In genomic region chr7:322708-323111, GRCh38 we compare ENCODE assay signal across 10 cellular contexts. TPM values are rescaled to one million over a fixed set of nuclear protein-coding genes. Genes with fewer than 3 reads are reported as not detected.
"Had no signal": no experiment of that assay in that cellular context is flagged by ENCODE, and none has a peak within 500 bp of the region (broad histone marks: within the 10 kb centered on the region; RNA-seq: fewer than 3 reads in every experiment).

No MANE protein-coding gene starts in this region.

- H3K4me1 Mint-ChIP-seq: activated naive CD8-positive, alpha-beta T cell treated with anti-CD3 and anti-CD28 coated beads, Interleukin-2, amount 10 ng/mL, durations not matched to agents 7 days and 5 days; stimulated activated memory B cell treated with anti-CD40 and anti-IgM and Interleukin-4, amounts not matched to agents 10 μg/mL and 1 μg/mL and 100 μg/mL, for 72 hours had no signal

- H3K27ac Mint-ChIP-seq: activated CD4-positive, alpha-beta memory T cell treated with anti-CD3 and anti-CD28 coated beads for 36 hours; activated naive CD8-positive, alpha-beta T cell treated with anti-CD3 and anti-CD28 coated beads, Interleukin-2, amount 10 ng/mL, durations not matched to agents 7 days and 5 days; stimulated activated memory B cell treated with anti-CD40 and anti-IgM and Interleukin-4, amounts not matched to agents 10 μg/mL and 1 μg/mL and 100 μg/mL, for 72 hours had no signal

- H3K27ac ChIP-seq: neutrophil had no signal

- H3K36me3 ChIP-seq: neutrophil had no signal

- H3K4me3 Mint-ChIP-seq: activated CD4-positive, alpha-beta memory T cell treated with anti-CD3 and anti-CD28 coated beads for 36 hours; activated naive CD8-positive, alpha-beta T cell treated with anti-CD3 and anti-CD28 coated beads, Interleukin-2, amount 10 ng/mL, durations not matched to agents 7 days and 5 days; activated T-cell treated with anti-CD3 and anti-CD28 coated beads, Interleukin-2, amount 50 U/mL, for 4 hours; stimulated activated memory B cell treated with anti-CD40 and anti-IgM and Interleukin-4, amounts not matched to agents 10 μg/mL and 1 μg/mL and 100 μg/mL, for 72 hours had no signal

- H3K9me3 Mint-ChIP-seq: activated naive CD8-positive, alpha-beta T cell treated with anti-CD3 and anti-CD28 coated beads, Interleukin-2, amount 10 ng/mL, durations not matched to agents 7 days and 5 days; activated T-cell treated with anti-CD3 and anti-CD28 coated beads, Interleukin-2, amount 50 U/mL, for 4 hours had no signal

- H3K36me3 Mint-ChIP-seq: activated CD4-positive, alpha-beta memory T cell treated with anti-CD3 and anti-CD28 coated beads for 36 hours; activated naive CD8-positive, alpha-beta T cell treated with anti-CD3 and anti-CD28 coated beads, Interleukin-2, amount 10 ng/mL, durations not matched to agents 7 days and 5 days; stimulated activated memory B cell treated with anti-CD40 and anti-IgM and Interleukin-4, amounts not matched to agents 10 μg/mL and 1 μg/mL and 100 μg/mL, for 72 hours had no signal

- H3K9me3 ChIP-seq: neutrophil had no signal

RNA-seq across cellular contexts. Expression of gene FOXL3, which starts 32.7 kb away (rescaled TPM):
- total RNA-seq: activated CD4-positive, alpha-beta memory T cell treated with anti-CD3 and anti-CD28 coated beads for 36 hours; activated naive CD8-positive, alpha-beta T cell treated with anti-CD3 and anti-CD28 coated beads, Interleukin-2, amount 10 ng/mL, durations not matched to agents 7 days and 5 days; activated T-cell treated with anti-CD3 and anti-CD28 coated beads, Interleukin-2, amount 50 U/mL, for 4 hours; bronchial epithelial cell; esophagus mucosa; fibroblast of villous mesenchyme; liver; myocyte had no signal
- polyA plus RNA-seq: liver had no signal
